8 cellular contexts compared by ENCODE assay signal in genomic region chr6:63307581-63308246, GRCh38. TPM values are rescaled to one million over a fixed set of nuclear protein-coding genes. Genes with fewer than 3 reads are reported as not detected.
DNase-seq lines count a peak whose midpoint lies in the region; ATAC-seq and TF ChIP-seq lines count a peak whose summit lies in the region.

No MANE protein-coding gene starts in this region.

- no peaks in the 10 kb centered on the region for H3K36me3 Mint-ChIP-seq in chondrocyte (ENCODE audit: low read depth)
- H3K36me3 Mint-ChIP-seq in CD4-positive, alpha-beta T cell (ENCODE audit: low read depth): no peaks in the 10 kb centered on the region

- no peaks in the 10 kb centered on the region for H3K4me1 Mint-ChIP-seq in chondrocyte (ENCODE audit: low read depth)
- H3K4me1 Mint-ChIP-seq in CD4-positive, alpha-beta T cell (ENCODE audit: low read depth): no peaks in the 10 kb centered on the region

- CTCF ChIA-PET in CD4-positive, alpha-beta T cell (lab: Charles Lee): no interaction called here

- H3K27ac Mint-ChIP-seq in chondrocyte (ENCODE audit: unreplicated experiment): no peak overlapping the region
- H3K27ac Mint-ChIP-seq in CD4-positive, alpha-beta T cell: no peak overlapping the region

- POLR2A ChIA-PET in CD4-positive, alpha-beta T cell (lab: Charles Lee): no interaction called here

- peak; percentile 0 for DNase-seq in COLO668 (lab: John Stamatoyannopoulos, UW; ENCODE audit: unreplicated experiment)
- peak; percentile 56 for DNase-seq in NCI-H460 (ENCODE audit: extremely low read depth, low read depth)
- DNase-seq in chondrocyte (ENCODE audit: low spot score): no peak
- DNase-seq in omental fat pad (ENCODE audit: low spot score): no peak
- no peak for DNase-seq in CD4-positive, alpha-beta T cell
- no peak for DNase-seq in activated gamma-delta T cell (lab: John Stamatoyannopoulos, UW)

- H3K4me3 Mint-ChIP-seq in chondrocyte (ENCODE audit: unreplicated experiment): no peak overlapping the region
- H3K4me3 Mint-ChIP-seq in CD4-positive, alpha-beta T cell: no peak overlapping the region

- H3K9me3 ChIP-seq in CD4-positive, alpha-beta T cell (ENCODE audit: control insufficient read depth, low read length): no peaks in the 10 kb centered on the region

- peak; percentile 76 for TF ChIP-seq CTCF in chondrocyte (IDR thresholded peaks at IDR 0.05)
- no peak for TF ChIP-seq CTCF in omental fat pad (IDR thresholded peaks at IDR 0.05)
- no peak for TF ChIP-seq CTCF in CD4-positive, alpha-beta T cell (IDR thresholded peaks at IDR 0.05)

- H3K9me3 Mint-ChIP-seq in chondrocyte (ENCODE audit: low read depth): no peaks in the 10 kb centered on the region
- no peaks in the 10 kb centered on the region for H3K9me3 Mint-ChIP-seq in CD4-positive, alpha-beta T cell

- peak; percentile 83 for ATAC-seq in GM19023 (IDR thresholded peaks at IDR 0.05; ENCODE audit: unreplicated experiment)
- peak; percentile 78 for ATAC-seq in HG03066 (IDR thresholded peaks at IDR 0.05; ENCODE audit: low read depth, unreplicated experiment)
- peak; percentile 44 for ATAC-seq in omental fat pad (ENCODE audit: low FRiP score)
- no peak for ATAC-seq in CD4-positive, alpha-beta T cell (ENCODE audit: poor library complexity)

- H3K27me3 Mint-ChIP-seq in chondrocyte (ENCODE audit: low read depth): no peaks in the 10 kb centered on the region
- peaks cover 4% of the 10 kb centered on the region for H3K27me3 Mint-ChIP-seq in CD4-positive, alpha-beta T cell

- no peaks in the 10 kb centered on the region for H3K27me3 ChIP-seq in CD4-positive, alpha-beta T cell (ENCODE audit: control insufficient read depth, insufficient read depth, low read length)

- H3K27ac ChIP-seq in CD4-positive, alpha-beta T cell (ENCODE audit: low read depth, low read length): no peak overlapping the region

- intact Hi-C loops in CD4-positive, alpha-beta T cell (cut with DNase I, micrococcal nuclease): no loop called here

RNA-seq across cellular contexts. Expression of gene LGSN, which starts 12.1 kb away (rescaled TPM):
- 15.0 and 17.1 TPM in 2 replicates for total RNA-seq in NCI-H460 (2014; rRNA removed; shearing (Covaris generic))
- 18.0 and 20.5 TPM in 2 replicates for polyA plus RNA-seq in NCI-H460 (2014; cell fraction: nucleus; rRNA removed)
- total RNA-seq in chondrocyte (1.4 TPM in 2 of 3 replicates, not detected in the other), omental fat pad (not detected)
- total RNA-seq in CD4-positive, alpha-beta T cell: not detected

Comparison
In these comparisons a context has a peak if more than half of its experiments do, and no peak if none do; other contexts are left out.
1. DNase-seq: peak in COLO668 (single experiment) and NCI-H460 (single experiment); none in chondrocyte (single experiment), omental fat pad (single experiment), CD4-positive, alpha-beta T cell (0 of 10) and activated gamma-delta T cell (single experiment).